Comparison of ENCODE assay signal across 9 cellular contexts in the genomic region with DNA sequence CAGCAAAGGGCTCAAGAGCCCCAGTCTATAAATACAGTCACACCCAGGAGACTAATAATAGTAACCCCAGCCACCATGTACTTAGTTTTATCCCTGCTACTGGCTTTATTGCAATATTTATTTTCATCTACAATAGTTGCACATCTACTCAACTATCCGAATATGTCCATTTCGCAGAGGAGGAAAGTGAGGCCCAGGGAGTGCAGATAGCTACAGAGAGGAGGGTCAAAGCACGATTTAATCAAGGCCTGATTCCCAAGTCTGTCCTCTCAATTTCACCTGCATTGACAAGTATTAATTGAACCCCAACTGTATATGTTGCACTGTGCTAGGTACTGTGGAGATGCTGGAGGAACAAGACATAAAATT. TPM values are rescaled to one million over a fixed set of nuclear protein-coding genes. Genes with fewer than 3 reads are reported as not detected.
DNase-seq lines count a peak whose midpoint lies in the region; ATAC-seq and TF ChIP-seq lines count a peak whose summit lies in the region.
"Had no signal": no experiment of that assay in that cellular context is flagged by ENCODE, and none has a peak within 500 bp of the region (broad histone marks: within the 10 kb centered on the region; RNA-seq: fewer than 3 reads in every experiment).

No MANE protein-coding gene starts in this region.

- peak overlapping the region; percentile 95 for H3K27ac Mint-ChIP-seq in CD8-positive, alpha-beta T cell
- no peak overlapping the region for H3K27ac Mint-ChIP-seq in endodermal cell

- ATAC-seq in CD8-positive, alpha-beta T cell = no peak
- ATAC-seq in GM19463 (IDR thresholded peaks at IDR 0.05; ENCODE audit: unreplicated experiment) (no peak), HG03432 (IDR thresholded peaks at IDR 0.05; ENCODE audit: unreplicated experiment) (no peak)

- H2AFZ ChIP-seq in OCI-LY7 (ENCODE audit: low read length) = peak overlapping the region; percentile 31; the same call in 1 of the 2 replicates

- no peak overlapping the region for H3K9ac ChIP-seq in endodermal cell (ENCODE audit: extremely low read depth, low read length, poor library complexity, severe bottlenecking)

- no peaks in the 10 kb centered on the region for H3K27me3 ChIP-seq in CD8-positive, alpha-beta T cell (ENCODE audit: insufficient read depth, low read length)
- H3K27me3 ChIP-seq in endodermal cell (ENCODE audit: control insufficient read depth, insufficient read depth, low read length, poor library complexity, severe bottlenecking) = peaks cover 57% of the 10 kb centered on the region
- H3K27me3 ChIP-seq in ovary = no peaks in the 10 kb centered on the region
- H3K27me3 ChIP-seq: SJCRH30 had no signal

- no peaks in the 10 kb centered on the region for H3K9me3 ChIP-seq in CD8-positive, alpha-beta T cell (ENCODE audit: low read length)
- H3K9me3 ChIP-seq in OCI-LY7 (ENCODE audit: low read length) (no peaks in the 10 kb centered on the region), endodermal cell (ENCODE audit: control insufficient read depth, low read length) (no peaks in the 10 kb centered on the region), ovary (no peaks in the 10 kb centered on the region)
- H3K9me3 ChIP-seq: SJCRH30 had no signal

- peaks cover 21% of the 10 kb centered on the region for H3K4me1 ChIP-seq in CD8-positive, alpha-beta T cell (ENCODE audit: insufficient read depth, low read length)
- H3K4me1 ChIP-seq in OCI-LY7 (ENCODE audit: insufficient read depth, low read length, poor library complexity, severe bottlenecking) (peaks cover 50% of the 10 kb centered on the region), endodermal cell (ENCODE audit: control insufficient read depth, insufficient read depth, low read length) (no peaks in the 10 kb centered on the region), ovary (ENCODE audit: insufficient read depth) (no peaks in the 10 kb centered on the region)
- H3K4me1 ChIP-seq: SJCRH30 had no signal

- no peaks in the 10 kb centered on the region for H3K9me3 Mint-ChIP-seq in CD8-positive, alpha-beta T cell
- H3K9me3 Mint-ChIP-seq in endodermal cell = peaks cover 59% of the 10 kb centered on the region

- no peaks in the 10 kb centered on the region for H3K9me2 ChIP-seq in OCI-LY7 (ENCODE audit: insufficient read depth, low read length)

- H3K4me3 Mint-ChIP-seq in CD8-positive, alpha-beta T cell = peak overlapping the region; percentile 86
- peak overlapping the region; percentile 45 for H3K4me3 Mint-ChIP-seq in endodermal cell

- H3K36me3 ChIP-seq in CD8-positive, alpha-beta T cell (ENCODE audit: insufficient read depth, low read length) = no peaks in the 10 kb centered on the region
- H3K36me3 ChIP-seq in OCI-LY7 (ENCODE audit: insufficient read depth, low read length) (no peaks in the 10 kb centered on the region), endodermal cell (ENCODE audit: control insufficient read depth, insufficient read depth, low read length) (no peaks in the 10 kb centered on the region), ovary (no peaks in the 10 kb centered on the region)
- H3K36me3 ChIP-seq: SJCRH30 had no signal

- H3K4me2 ChIP-seq in OCI-LY7 (ENCODE audit: low read length) = peak overlapping the region; percentile 87

- intact Hi-C loops in CD8-positive, alpha-beta T cell (cut with DNase I, micrococcal nuclease) = loop anchor here (1.0 to 10.0 kb wide), 5 partner anchors 23 to 273 kb away; a partner anchor contains a TSS
- intact Hi-C loops in OCI-LY7 (cut with micrococcal nuclease; ENCODE audit: unreplicated experiment) (loop anchor here (2.0 kb wide), 1 partner anchor 23 kb away; no protein-coding TSS in a partner anchor), ovary (cut with DNase I) (loop anchor here in 1 of 4 donors (5.0 kb wide), 1 partner anchor 255 kb away; a partner anchor contains a TSS)

- H3K4me1 Mint-ChIP-seq in CD8-positive, alpha-beta T cell (ENCODE audit: low read depth) = peaks cover 32% of the 10 kb centered on the region
- H3K4me1 Mint-ChIP-seq in endodermal cell = no peaks in the 10 kb centered on the region

- WGBS in endodermal cell (ENCODE audit: insufficient coverage in 1 of 2, insufficient read length in 1 of 2), 2 experiments = 77 to 100% methylated on average over 1 to 2 of the region's 3 CpGs
- 77 to 78% (median 77%) methylated on average over 3 of the region's 3 CpGs for WGBS in ovary, 3 donors

- POLR2A ChIA-PET in CD8-positive, alpha-beta T cell (lab: Charles Lee) = interaction anchor here (0.7 kb wide), 1 partner anchor 167 kb away, joined by 3 read pairs; no protein-coding TSS in a partner anchor
- POLR2A ChIA-PET in OCI-LY7 (lab: Charles Lee) = interaction anchor here (0.7 to 2.1 kb wide), 6 partner anchors 9 to 101 kb away, joined by 3 to 13 read pairs (median 4); no protein-coding TSS in a partner anchor

- no peaks in the 10 kb centered on the region for H3K79me2 ChIP-seq in OCI-LY7 (ENCODE audit: insufficient read depth, low read depth, low read length)

- no peak for TF ChIP-seq POLR2A in ovary (IDR thresholded peaks at IDR 0.05)

- H3K36me3 Mint-ChIP-seq in CD8-positive, alpha-beta T cell = no peaks in the 10 kb centered on the region
- no peaks in the 10 kb centered on the region for H3K36me3 Mint-ChIP-seq in endodermal cell (ENCODE audit: low read depth)

- TF ChIP-seq EP300 in ovary (IDR thresholded peaks at IDR 0.05) = no peak

- no peaks in the 10 kb centered on the region for H3K27me3 Mint-ChIP-seq in CD8-positive, alpha-beta T cell (ENCODE audit: low read depth)
- peaks cover 65% of the 10 kb centered on the region for H3K27me3 Mint-ChIP-seq in endodermal cell (ENCODE audit: insufficient read depth)

- TF ChIP-seq CTCF in CD8-positive, alpha-beta T cell (IDR thresholded peaks at IDR 0.05) = no peak
- TF ChIP-seq CTCF in OCI-LY7 (conservative IDR thresholded peaks at IDR 0.05; ENCODE audit: low read length) (no peak), endodermal cell (conservative IDR thresholded peaks at IDR 0.05) (no peak), ovary (IDR thresholded peaks at IDR 0.05) (no peak)

- peak overlapping the region; percentile 71 for H3K27ac ChIP-seq in CD8-positive, alpha-beta T cell (ENCODE audit: low read depth, low read length)
- peak overlapping the region; percentile 83 for H3K27ac ChIP-seq in OCI-LY7 (ENCODE audit: low read depth, low read length, poor library complexity, severe bottlenecking)
- H3K27ac ChIP-seq in endodermal cell (ENCODE audit: low read depth, low read length) = no peak overlapping the region
- peak overlapping the region in 1 of 2 donors; percentile 82 for H3K27ac ChIP-seq in ovary
- H3K27ac ChIP-seq: SJCRH30 had no signal

- DNase-seq in CD8-positive, alpha-beta T cell = no peak
- DNase-seq in OCI-LY7 (ENCODE audit: low spot score) (no peak), endodermal cell (no peak), ovary (no peak), A172 (ENCODE audit: low spot score) (no peak), NCI-H524 (lab: John Stamatoyannopoulos, UW) (no peak)
- DNase-seq: SJCRH30 had no signal

- 0 out of 2 replicates have a peak, but pooled peaks cover under 1% of the 10 kb centered on the region for H4K20me1 ChIP-seq in OCI-LY7 (ENCODE audit: insufficient read depth, low read length)

- peak overlapping the region; percentile 55 for H3K4me3 ChIP-seq in CD8-positive, alpha-beta T cell (ENCODE audit: low read depth, low read length)
- H3K4me3 ChIP-seq in OCI-LY7 (ENCODE audit: low read depth, low read length, poor library complexity, severe bottlenecking) (peak overlapping the region; percentile 62), endodermal cell (ENCODE audit: low read length) (no peak overlapping the region), ovary (peak overlapping the region; percentile 22)
- H3K4me3 ChIP-seq: SJCRH30 had no signal

- CTCF ChIA-PET in CD8-positive, alpha-beta T cell (lab: Charles Lee) = interaction anchor here (0.6 to 2.0 kb wide), 3 partner anchors 22 to 124 kb away, joined by 3 to 8 read pairs (median 5); no protein-coding TSS in a partner anchor
- CTCF ChIA-PET in OCI-LY7 (lab: Charles Lee; ENCODE audit: unreplicated experiment) = interaction anchor here (1.8 to 2.6 kb wide), 2 partner anchors 12 to 23 kb away, joined by 8 to 9 read pairs; no protein-coding TSS in a partner anchor

- BruUV-seq in OCI-LY7 (replicated peaks; lab: Mats Ljungman, UMichigan) = no TSS peak

RNA-seq across cellular contexts. Expression of a gene that starts 4.0 kb away (rescaled TPM):
- 10 to 100 TPM; 95.9 to 96.4 TPM for total RNA-seq in CD8-positive, alpha-beta T cell
- 16.7 and 21.2 TPM in 2 replicates for total RNA-seq in OCI-LY7 (2014; rRNA removed; shearing (Covaris generic))
- total RNA-seq in OCI-LY7 (2022) (54.3 and 56.9 TPM in 2 replicates), endodermal cell (1 to 10 TPM; 1.9 to 2.0 TPM), ovary (100 to 1,000 TPM in 5 of 7 donors, 10 to 100 TPM in 2; 16.3 to 116 (median 105) TPM)
- 3.4 TPM for polyA plus RNA-seq in endodermal cell (2013, experiment 1 of 2)
- 2.3 TPM for polyA plus RNA-seq in endodermal cell (2013, experiment 2 of 2)
- polyA plus RNA-seq in ovary = 100 to 1,000 TPM in 1 of 2 donors, 10 to 100 TPM in 1; 92.6 to 244 TPM
- 70.3 and 80.8 TPM in 2 replicates for total RNA-seq in A172 (2014; rRNA removed; shearing (Covaris generic))

RNA-seq across cellular contexts. Expression of a gene that starts 5.2 kb away (rescaled TPM):
- total RNA-seq in CD8-positive, alpha-beta T cell = under 1 TPM; 0.31 to 0.84 TPM
- 0.85 and 1.0 TPM in 2 replicates for total RNA-seq in OCI-LY7 (2014; rRNA removed; shearing (Covaris generic))
- total RNA-seq in OCI-LY7 (2022) = 1.1 and 1.7 TPM in 2 replicates
- total RNA-seq in endodermal cell = 1 to 10 TPM; 1.2 to 1.3 TPM
- polyA plus RNA-seq in endodermal cell (2013, experiment 1 of 2) = 0.46 TPM
- polyA plus RNA-seq in endodermal cell (2013, experiment 2 of 2) = 0.70 TPM
- total RNA-seq in ovary = 10 to 100 TPM in 1 of 7 donors, 1 to 10 TPM in 6; 1.3 to 22.5 (median 2.0) TPM
- under 1 TPM; 0.32 to 0.82 TPM for polyA plus RNA-seq in ovary
- total RNA-seq in A172 (2014; rRNA removed; shearing (Covaris generic)) = 0.36 and 1.8 TPM in 2 replicates

RNA-seq across cellular contexts. Expression of a gene that starts 18.4 kb away (rescaled TPM):
- 1 to 10 TPM in 1 of 2 experiments, under 1 TPM in 1; 0.98 to 1.5 TPM for total RNA-seq in CD8-positive, alpha-beta T cell
- 9.9 and 10.6 TPM in 2 replicates for total RNA-seq in OCI-LY7 (2014; rRNA removed; shearing (Covaris generic))
- total RNA-seq in OCI-LY7 (2022) (11.0 and 16.7 TPM in 2 replicates), endodermal cell (10 to 100 TPM; 10.7 to 12.0 TPM), ovary (10 to 100 TPM in 6 of 7 donors, 1 to 10 TPM in 1; 9.1 to 15.1 (median 11.5) TPM)
- polyA plus RNA-seq in endodermal cell (2013, experiment 1 of 2) = 5.5 TPM
- 5.5 TPM for polyA plus RNA-seq in endodermal cell (2013, experiment 2 of 2)
- polyA plus RNA-seq in ovary = 1 to 10 TPM; 3.5 to 5.5 TPM
- 2.8 and 2.9 TPM in 2 replicates for total RNA-seq in A172 (2014; rRNA removed; shearing (Covaris generic))

RNA-seq across cellular contexts. Expression of a gene that starts 32.3 kb away (rescaled TPM):
- under 1 TPM; 0.44 to 0.65 TPM for total RNA-seq in CD8-positive, alpha-beta T cell
- total RNA-seq in OCI-LY7 (2014; rRNA removed; shearing (Covaris generic)) = 0.79 and 2.3 TPM in 2 replicates
- total RNA-seq in OCI-LY7 (2022) (2.3 and 2.9 TPM in 2 replicates), endodermal cell (under 1 TPM; 0.48 to 0.51 TPM), ovary (1 to 10 TPM in 6 of 7 donors, under 1 TPM in 1; 0.69 to 3.3 (median 1.3) TPM)
- polyA plus RNA-seq in endodermal cell (2013, experiment 1 of 2) = 7.7 TPM
- 5.4 TPM for polyA plus RNA-seq in endodermal cell (2013, experiment 2 of 2)
- polyA plus RNA-seq in ovary = 1 to 10 TPM; 1.9 to 3.1 TPM
- total RNA-seq in A172 (2014; rRNA removed; shearing (Covaris generic)) = 0.05 and 0.48 TPM in 2 replicates

RNA-seq across cellular contexts. Expression of a gene that starts 44.2 kb away (rescaled TPM):
- 10 to 100 TPM; 10.9 to 12.6 TPM for total RNA-seq in CD8-positive, alpha-beta T cell
- 18.8 and 27.5 TPM in 2 replicates for total RNA-seq in OCI-LY7 (2014; rRNA removed; shearing (Covaris generic))
- 16.8 and 17.7 TPM in 2 replicates for total RNA-seq in OCI-LY7 (2022)
- total RNA-seq in endodermal cell = 10 to 100 TPM; 17.9 to 23.7 TPM
- polyA plus RNA-seq in endodermal cell (2013, experiment 1 of 2) = 25.1 TPM
- 23.2 TPM for polyA plus RNA-seq in endodermal cell (2013, experiment 2 of 2)
- total RNA-seq in ovary = 10 to 100 TPM; 17.2 to 25.5 (median 20.9) TPM
- 10 to 100 TPM; 13.7 to 18.3 TPM for polyA plus RNA-seq in ovary
- 41.9 and 42.4 TPM in 2 replicates for total RNA-seq in A172 (2014; rRNA removed; shearing (Covaris generic))

Comparison
In these comparisons a context has a peak if more than half of its experiments do, and no peak if none do; other contexts are left out.
1. RNA of a gene that starts 4.0 kb away (total RNA-seq): 16.3 to 116 TPM in ovary, 95.9 to 96.4 TPM in CD8-positive, alpha-beta T cell, 70.3 to 80.8 TPM in A172 and 16.7 to 56.9 TPM in OCI-LY7; 1.9 to 2.0 TPM in endodermal cell; every median in the first group is over 4 times any median in the second.